In genomic region chr3:58063424-58063823, GRCh38 we compare ENCODE assay signal across 11 cellular contexts. TPM values are rescaled to one million over a fixed set of nuclear protein-coding genes. Genes with fewer than 3 reads are reported as not detected.
DNase-seq lines count a peak whose midpoint lies in the region; ATAC-seq and TF ChIP-seq lines count a peak whose summit lies in the region.
"Had no signal": no experiment of that assay in that cellular context is flagged by ENCODE, and none has a peak within 500 bp of the region (broad histone marks: within the 10 kb centered on the region; RNA-seq: fewer than 3 reads in every experiment).

No MANE protein-coding gene starts in this region.

- H3K9me3 ChIP-seq in BLaER1 (no peaks in the 10 kb centered on the region), muscle layer of colon (ENCODE audit: low read length) (no peaks in the 10 kb centered on the region)

- H3K4me1 Mint-ChIP-seq in MCF 10A (ENCODE audit: insufficient read depth, unreplicated experiment): peaks cover 56% of the 10 kb centered on the region

- intact Hi-C loops in MCF 10A (cut with micrococcal nuclease): no loop called here

- H3K4me3 ChIP-seq in BLaER1 (no peak overlapping the region), NB4 (ENCODE audit: low read depth, low read length) (no peak overlapping the region), muscle layer of colon (ENCODE audit: low read depth in 1 of 2, low read length in 2 of 2) (peak overlapping the region in 1 of 2 donors; percentile 16)

- H3K36me3 ChIP-seq in BLaER1: no peaks in the 10 kb centered on the region
- no peaks in the 10 kb centered on the region for H3K36me3 ChIP-seq in muscle layer of colon (ENCODE audit: insufficient read depth, low read length)

- H3K4me3 Mint-ChIP-seq in MCF 10A (ENCODE audit: unreplicated experiment): no peak overlapping the region
- H3K4me3 Mint-ChIP-seq: activated CD4-positive, alpha-beta memory T cell treated with anti-CD3 and anti-CD28 coated beads, Interleukin-2, amount 10 ng/mL, durations not matched to agents 7 days and 5 days had no signal

- POLR2A ChIA-PET in MCF 10A (lab: Yijun Ruan, JAX): interaction anchor here (0.7 to 2.0 kb wide), 6 partner anchors 8 to 160 kb away, joined by 3 to 15 read pairs (median 4); partner anchors contain the start of gene FLNB

- H3K4me2 ChIP-seq in BLaER1: peak overlapping the region; percentile 53

- CTCF ChIA-PET in MCF 10A (lab: Yijun Ruan, JAX): interaction anchor here (0.6 to 1.5 kb wide), 12 partner anchors 10 to 261 kb away, joined by 3 to 9 read pairs (median 4); no protein-coding TSS in a partner anchor

- no peak for TF ChIP-seq CTCF in NB4 (IDR thresholded peaks at IDR 0.05; ENCODE audit: low read depth, low read length)
- TF ChIP-seq CTCF in MCF 10A (IDR thresholded peaks at IDR 0.05; ENCODE audit: unreplicated experiment): no peak

- TF ChIP-seq POLR2A in NB4 (IDR thresholded peaks at IDR 0.05; ENCODE audit: extremely low read depth, insufficient read length): no peak

- no peak for ATAC-seq in HG02870 (IDR thresholded peaks at IDR 0.05; ENCODE audit: unreplicated experiment)

- H3K9ac ChIP-seq in BLaER1 (no peak overlapping the region), muscle layer of colon (ENCODE audit: low read length) (peak overlapping the region; percentile 6)

- no peaks in the 10 kb centered on the region for H3K36me3 Mint-ChIP-seq in MCF 10A (ENCODE audit: insufficient read depth, unreplicated experiment)

- H3K27me3 ChIP-seq in BLaER1: no peaks in the 10 kb centered on the region
- no peaks in the 10 kb centered on the region for H3K27me3 ChIP-seq in muscle layer of colon (ENCODE audit: control insufficient read depth in 1 of 2, insufficient read depth in 2 of 2, low read length in 2 of 2)

- no peaks in the 10 kb centered on the region for H3K9me3 Mint-ChIP-seq in MCF 10A (ENCODE audit: unreplicated experiment)
- H3K9me3 Mint-ChIP-seq: activated CD4-positive, alpha-beta memory T cell treated with anti-CD3 and anti-CD28 coated beads, Interleukin-2, amount 10 ng/mL, durations not matched to agents 7 days and 5 days had no signal

- H3K27ac Mint-ChIP-seq in MCF 10A (ENCODE audit: low read depth, unreplicated experiment): peak overlapping the region; percentile 46
- H3K27ac Mint-ChIP-seq: activated CD4-positive, alpha-beta memory T cell treated with anti-CD3 and anti-CD28 coated beads, Interleukin-2, amount 10 ng/mL, durations not matched to agents 7 days and 5 days had no signal

- no peak overlapping the region for H3K27ac ChIP-seq in BLaER1
- peak overlapping the region; percentile 86 for H3K27ac ChIP-seq in muscle layer of colon (ENCODE audit: low read depth, low read length)

- peaks cover 24% of the 10 kb centered on the region for H3K4me1 ChIP-seq in BLaER1
- H3K4me1 ChIP-seq in muscle layer of colon (ENCODE audit: insufficient read depth, low read length): peaks cover 82% of the 10 kb centered on the region

- no TSS peak for BruUV-seq in MCF 10A (replicated peaks; lab: Mats Ljungman, UMichigan)

- H3K27me3 Mint-ChIP-seq in MCF 10A (ENCODE audit: insufficient read depth, unreplicated experiment): no peaks in the 10 kb centered on the region
- H3K27me3 Mint-ChIP-seq: activated CD4-positive, alpha-beta memory T cell treated with anti-CD3 and anti-CD28 coated beads, Interleukin-2, amount 10 ng/mL, durations not matched to agents 7 days and 5 days had no signal

- DNase-seq in NB4 (ENCODE audit: low read depth) (peak; percentile 51), MCF 10A (ENCODE audit: unreplicated experiment) (peak; percentile 78), foreskin melanocyte (no peak), NCI-H1694 treated with DMSO at 0.1 percent for 48 hours (lab: John Stamatoyannopoulos, UW) (no peak), NCI-H1436 treated with DMSO at 0.1 percent for 48 hours (lab: John Stamatoyannopoulos, UW) (no peak)
- DNase-seq: activated CD4-positive, alpha-beta memory T cell treated with anti-CD3 and anti-CD28 coated beads, Interleukin-2, amount 10 ng/mL, durations not matched to agents 7 days and 5 days; kidney; NCI-H524 had no signal

- H4K20me1 ChIP-seq in BLaER1: peaks cover 62% of the 10 kb centered on the region

RNA-seq across cellular contexts. Expression of gene FLNB, which starts 55.2 kb away (rescaled TPM):
- total RNA-seq in MCF 10A (2022): 580 and 593 TPM in 2 replicates

Comparison
In these comparisons a context has a peak if more than half of its experiments do, and no peak if none do; other contexts are left out.
1. DNase-seq: peak in NB4 (single experiment) and MCF 10A (single experiment); none in foreskin melanocyte (single experiment), NCI-H1694 treated with DMSO at 0.1 percent for 48 hours (single experiment) and NCI-H1436 treated with DMSO at 0.1 percent for 48 hours (single experiment).